ENCODE assay signal across 24 cellular contexts in the genomic region with DNA sequence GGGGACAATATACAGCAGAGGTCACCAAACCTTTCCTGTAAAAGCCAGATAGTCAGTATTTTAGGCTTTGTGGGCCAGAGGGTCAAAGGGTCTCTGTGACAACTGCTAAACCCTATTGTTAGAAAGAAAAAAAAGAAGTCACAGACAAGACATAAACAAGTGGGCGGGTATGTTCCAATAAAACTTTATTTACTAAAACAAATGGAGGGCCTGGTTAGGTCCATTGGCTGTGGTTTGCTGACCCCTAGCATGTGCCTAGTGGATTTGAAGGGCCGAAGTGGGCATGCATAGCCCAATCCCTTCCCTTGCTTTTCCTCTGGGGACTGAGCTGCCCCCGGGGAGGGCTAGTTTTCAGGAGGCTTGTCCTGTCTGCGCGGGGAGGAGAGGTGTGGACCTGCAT.
"Had no signal": no experiment of that assay in that cellular context is flagged by ENCODE, and none has a peak within 500 bp of the region (broad histone marks: within the 10 kb centered on the region; RNA-seq: fewer than 3 reads in every experiment).

No MANE protein-coding gene starts in this region.

- H3K4me3 Mint-ChIP-seq: immature natural killer cell; mesothelial cell of epicardium; natural killer cell treated with Interleukin-12 subunit alpha and Interleukin-12 subunit beta and Interleukin-15 and Interleukin-18, amount 100 ng/mL, for 72 hours; neural crest cell; stimulated activated naive CD8-positive, alpha-beta T cell treated with anti-CD3 and anti-CD28 coated beads, Interleukin-15, amount 100 ng/mL, for 72 hours had no signal

- H3K27me3 ChIP-seq: suprapubic skin, transverse colon, upper lobe of right lung, vagina had no signal

- H3K27ac Mint-ChIP-seq: immature natural killer cell; mesothelial cell of epicardium; natural killer cell treated with Interleukin-12 subunit alpha and Interleukin-12 subunit beta and Interleukin-15 and Interleukin-18, amount 100 ng/mL, for 72 hours; stimulated activated naive CD8-positive, alpha-beta T cell treated with anti-CD3 and anti-CD28 coated beads, Interleukin-15, amount 100 ng/mL, for 72 hours had no signal

- DNase-seq: cortex of kidney; dorsolateral prefrontal cortex; effector CD4-positive, alpha-beta T cell; gastrocnemius medialis; hypothalamus; immature natural killer cell; islet precursor cell; mesenchymal stem cell; mucosa of descending colon; naive B cell; right cardiac atrium; spleen; stimulated activated CD4-positive, alpha-beta T cell treated with anti-CD3 and anti-CD28 coated beads, Interleukin-2, amount 100 ng/mL, for 48 hours; stimulated activated naive CD4-positive, alpha-beta T cell; stimulated activated naive CD8-positive, alpha-beta T cell treated with anti-CD3 and anti-CD28 coated beads, Interleukin-15, amount 100 ng/mL, for 72 hours; transverse colon; upper lobe of right lung had no signal

- H3K4me3 ChIP-seq: dorsolateral prefrontal cortex, gastrocnemius medialis, mucosa of descending colon, prostate gland, skin epidermis, spleen, suprapubic skin, transverse colon, upper lobe of right lung, vagina had no signal

- H3K4me1 ChIP-seq: prostate gland had no signal

- H3K9me3 Mint-ChIP-seq: immature natural killer cell; mesothelial cell of epicardium; natural killer cell treated with Interleukin-12 subunit alpha and Interleukin-12 subunit beta and Interleukin-15 and Interleukin-18, amount 100 ng/mL, for 72 hours; neural crest cell; stimulated activated naive CD8-positive, alpha-beta T cell treated with anti-CD3 and anti-CD28 coated beads, Interleukin-15, amount 100 ng/mL, for 72 hours had no signal

- H3K36me3 ChIP-seq: gastrocnemius medialis, prostate gland, spleen, transverse colon, upper lobe of right lung had no signal

- ATAC-seq: gastrocnemius medialis; mucosa of descending colon; natural killer cell treated with Interleukin-12 subunit alpha and Interleukin-12 subunit beta and Interleukin-15 and Interleukin-18, amount 100 ng/mL, for 72 hours; right cardiac atrium; stimulated activated naive CD8-positive, alpha-beta T cell treated with anti-CD3 and anti-CD28 coated beads, Interleukin-15, amount 100 ng/mL, for 72 hours; upper lobe of right lung had no signal

- H3K27ac ChIP-seq: prostate gland, skin epidermis, spleen, suprapubic skin, transverse colon, upper lobe of right lung, vagina had no signal

- H3K4me1 Mint-ChIP-seq: immature natural killer cell; stimulated activated naive CD8-positive, alpha-beta T cell treated with anti-CD3 and anti-CD28 coated beads, Interleukin-15, amount 100 ng/mL, for 72 hours had no signal

- H3K36me3 Mint-ChIP-seq: immature natural killer cell; natural killer cell treated with Interleukin-12 subunit alpha and Interleukin-12 subunit beta and Interleukin-15 and Interleukin-18, amount 100 ng/mL, for 72 hours had no signal

- H3K9me3 ChIP-seq: gastrocnemius medialis, mucosa of descending colon, prostate gland, spleen, suprapubic skin, transverse colon, upper lobe of right lung, vagina had no signal
